In the genomic region with DNA sequence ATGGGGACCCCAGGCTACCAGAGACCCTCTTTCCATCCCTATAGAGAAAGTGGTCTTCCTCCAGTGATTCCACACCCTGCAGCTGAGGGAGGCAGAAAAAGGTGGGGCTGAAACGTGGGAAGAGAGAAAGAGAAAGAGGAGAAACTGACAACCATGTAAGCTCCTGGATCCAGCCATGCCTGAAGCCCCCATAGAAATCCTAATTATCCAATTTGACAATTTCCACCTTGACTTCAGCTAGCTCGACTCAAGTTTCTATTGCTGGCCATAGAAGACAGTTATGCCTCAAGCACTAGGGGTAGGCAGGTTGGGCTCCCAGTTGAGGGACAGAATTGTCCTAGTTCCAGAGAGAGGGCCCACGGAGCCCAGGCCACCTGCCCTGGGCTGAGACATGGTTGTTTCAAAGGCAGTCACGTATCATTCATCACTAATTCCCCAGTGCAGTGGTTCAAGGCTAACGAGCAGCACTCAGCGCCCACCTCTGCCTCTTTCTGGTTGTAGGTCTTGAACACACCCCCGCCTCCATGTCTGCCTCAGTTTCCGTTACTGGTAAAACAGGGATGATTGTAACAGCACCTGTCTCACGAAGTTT, we compare ENCODE assay signal across 15 cellular contexts. TPM values are rescaled to one million over a fixed set of nuclear protein-coding genes. Genes with fewer than 3 reads are reported as not detected.
DNase-seq lines count a peak whose midpoint lies in the region; ATAC-seq and TF ChIP-seq lines count a peak whose summit lies in the region.
"Had no signal": no experiment of that assay in that cellular context is flagged by ENCODE, and none has a peak within 500 bp of the region (broad histone marks: within the 10 kb centered on the region; RNA-seq: fewer than 3 reads in every experiment).

No MANE protein-coding gene starts in this region.

- peaks cover 7% of the 10 kb centered on the region for H3K9me3 Mint-ChIP-seq in activated naive CD4-positive, alpha-beta T cell treated with anti-CD3 and anti-CD28 coated beads, Interleukin-2, amount 10 ng/mL, durations not matched to agents 7 days and 5 days

- H3K9me3 ChIP-seq in Peyer's patch (no peaks in the 10 kb centered on the region), upper lobe of right lung (no peaks in the 10 kb centered on the region)
- H3K9me3 ChIP-seq: body of pancreas had no signal

- H3K36me3 ChIP-seq in Peyer's patch, result no peaks in the 10 kb centered on the region
- H3K36me3 ChIP-seq in upper lobe of right lung, result no peaks in the 10 kb centered on the region

- peaks cover 51% of the 10 kb centered on the region for H3K4me1 Mint-ChIP-seq in activated naive CD4-positive, alpha-beta T cell treated with anti-CD3 and anti-CD28 coated beads, Interleukin-2, amount 10 ng/mL, durations not matched to agents 7 days and 5 days

- no peaks in the 10 kb centered on the region for H3K4me1 ChIP-seq in Peyer's patch
- no peaks in the 10 kb centered on the region for H3K4me1 ChIP-seq in upper lobe of right lung
- H3K4me1 ChIP-seq: body of pancreas had no signal

- DNase-seq in activated naive CD4-positive, alpha-beta T cell treated with anti-CD3 and anti-CD28 coated beads, Interleukin-2, amount 10 ng/mL, durations not matched to agents 7 days and 5 days, result peak; percentile 24
- no peak for DNase-seq in activated naive CD4-positive, alpha-beta T cell treated with Interleukin-2 at 50 U/mL for 16 hours
- DNase-seq in Peyer's patch (peak in 2 of 3 donors; percentile 15 to 32), ecto neural progenitor cell (ENCODE audit: low spot score) (peak; percentile 24), upper lobe of right lung (peak; percentile 18), NCI-H2196 (lab: John Stamatoyannopoulos, UW; ENCODE audit: unreplicated experiment) (no peak), hypothalamus (lab: John Stamatoyannopoulos, UW) (no peak)
- DNase-seq: body of pancreas; effector CD8-positive, alpha-beta T cell; KG1; midbrain; NCI-H187 treated with DMSO at 0.1 percent for 48 hours; SHP77; trophoblast cell had no signal

- peaks cover 3% of the 10 kb centered on the region for H3K27me3 Mint-ChIP-seq in activated naive CD4-positive, alpha-beta T cell treated with anti-CD3 and anti-CD28 coated beads, Interleukin-2, amount 10 ng/mL, durations not matched to agents 7 days and 5 days

- no peak overlapping the region for H3K4me3 Mint-ChIP-seq in activated naive CD4-positive, alpha-beta T cell treated with anti-CD3 and anti-CD28 coated beads, Interleukin-2, amount 10 ng/mL, durations not matched to agents 7 days and 5 days

- no peak for TF ChIP-seq POLR2A in Peyer's patch (IDR thresholded peaks at IDR 0.05)

- no peak for TF ChIP-seq CTCF in Peyer's patch (IDR thresholded peaks at IDR 0.05)
- no peak for TF ChIP-seq CTCF in upper lobe of right lung (IDR thresholded peaks at IDR 0.05)

- no peak overlapping the region for H3K4me3 ChIP-seq in Peyer's patch
- no peak overlapping the region for H3K4me3 ChIP-seq in upper lobe of right lung
- H3K4me3 ChIP-seq: body of pancreas had no signal

- CTCF ChIA-PET in activated naive CD4-positive, alpha-beta T cell treated with anti-CD3 and anti-CD28 coated beads, Interleukin-2, amount 10 ng/mL, durations not matched to agents 7 days and 5 days (lab: Charles Lee), result no interaction called here

- H3K27me3 ChIP-seq in Peyer's patch (no peaks in the 10 kb centered on the region), upper lobe of right lung (no peaks in the 10 kb centered on the region)
- H3K27me3 ChIP-seq: body of pancreas had no signal

- intact Hi-C loops in upper lobe of right lung (cut with DNase I), result no loop called here

- ATAC-seq in upper lobe of right lung (no peak), HG02840 (IDR thresholded peaks at IDR 0.05; ENCODE audit: low FRiP score, unreplicated experiment) (no peak)
- ATAC-seq: body of pancreas had no signal

- H3K27ac ChIP-seq in Peyer's patch (no peak overlapping the region), upper lobe of right lung (no peak overlapping the region)
- H3K27ac ChIP-seq: body of pancreas had no signal

- H3K36me3 Mint-ChIP-seq in activated naive CD4-positive, alpha-beta T cell treated with anti-CD3 and anti-CD28 coated beads, Interleukin-2, amount 10 ng/mL, durations not matched to agents 7 days and 5 days, result peaks cover 52% of the 10 kb centered on the region

- peak overlapping the region; percentile 83 for H3K27ac Mint-ChIP-seq in activated naive CD4-positive, alpha-beta T cell treated with anti-CD3 and anti-CD28 coated beads, Interleukin-2, amount 10 ng/mL, durations not matched to agents 7 days and 5 days

RNA-seq across cellular contexts. Expression of gene ASMTL, which starts 39.8 kb away (rescaled TPM):
- total RNA-seq in Peyer's patch (10 to 100 TPM in 3 of 4 donors, 1 to 10 TPM in 1; 9.5 to 23.9 (median 15.1) TPM), upper lobe of right lung (23.8 TPM)

RNA-seq across cellular contexts. Expression of gene P2RY8, which starts 44.5 kb away (rescaled TPM):
- 1 to 10 TPM in 2 of 4 donors, under 1 TPM in 2; 0.35 to 5.8 (median 1.2) TPM for total RNA-seq in Peyer's patch
- 3.1 TPM for total RNA-seq in upper lobe of right lung

Comparison
In these comparisons a context has a peak if more than half of its experiments do, and no peak if none do; other contexts are left out.
1. DNase-seq: peak in activated naive CD4-positive, alpha-beta T cell treated with anti-CD3 and anti-CD28 coated beads, Interleukin-2, amount 10 ng/mL, durations not matched to agents 7 days and 5 days (single experiment), Peyer's patch (2 of 3), ecto neural progenitor cell (single experiment) and upper lobe of right lung (single experiment); none in activated naive CD4-positive, alpha-beta T cell treated with Interleukin-2 at 50 U/mL for 16 hours (single experiment), NCI-H2196 (single experiment) and hypothalamus (0 of 51).